Comparison of ENCODE assay signal across 10 cellular contexts in the genomic region with DNA sequence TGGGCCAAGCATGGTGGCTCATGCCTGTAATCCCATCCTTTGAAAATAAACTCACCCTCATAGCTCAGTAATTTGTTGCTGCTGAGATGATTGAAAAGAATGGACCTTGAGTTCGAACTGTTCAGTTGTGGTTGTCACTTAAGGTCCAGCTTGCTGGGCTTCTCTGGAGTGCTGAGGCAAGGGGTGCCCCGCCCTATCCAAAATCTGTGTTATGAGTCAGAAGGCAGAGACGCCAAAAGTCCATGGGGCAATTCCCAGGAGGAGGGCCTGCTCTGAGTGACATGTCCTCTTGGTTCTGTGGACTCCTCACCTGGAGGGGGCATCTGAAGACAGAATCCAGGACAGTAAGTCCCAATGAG.
DNase-seq lines count a peak whose midpoint lies in the region; ATAC-seq and TF ChIP-seq lines count a peak whose summit lies in the region.
"Had no signal": no experiment of that assay in that cellular context is flagged by ENCODE, and none has a peak within 500 bp of the region (broad histone marks: within the 10 kb centered on the region; RNA-seq: fewer than 3 reads in every experiment).

No MANE protein-coding gene starts in this region.

- H3K36me3 ChIP-seq in BJ (ENCODE audit: control insufficient read depth, insufficient read depth, low read length) (no peaks in the 10 kb centered on the region), Panc1 (ENCODE audit: control insufficient read depth, insufficient read depth, low read length) (no peaks in the 10 kb centered on the region), fibroblast of lung (ENCODE audit: control insufficient read depth, insufficient read depth, low read length) (no peaks in the 10 kb centered on the region), osteoblast (ENCODE audit: insufficient read depth, low read length) (no peaks in the 10 kb centered on the region), A673 (ENCODE audit: insufficient read depth, low read length, poor library complexity, severe bottlenecking) (no peaks in the 10 kb centered on the region)

- in situ Hi-C loops in Panc1 (cut with HindIII; ENCODE audit: low pct_unique_long_range_greater_than_20kb, low sequenced_read_pairs), result no loop called here

- H3K27ac ChIP-seq in Panc1 (ENCODE audit: low read length) (peak overlapping the region; percentile 23; the same call in 1 of the 2 replicates), fibroblast of lung (ENCODE audit: insufficient read depth, low read length) (no peak overlapping the region), osteoblast (ENCODE audit: low read depth, low read length) (peak overlapping the region; percentile 75), A673 (ENCODE audit: low read depth, low read length, poor library complexity, severe bottlenecking) (no peak overlapping the region)

- ATAC-seq in Panc1, result peak; percentile 54; the same call in 1 of the 2 replicates

- no peak overlapping the region for H3K4me3 ChIP-seq in BJ (ENCODE audit: low read depth, low read length)
- H3K4me3 ChIP-seq in Panc1 (ENCODE audit: low read depth in 2 of 2, low read length in 2 of 2), result no peak overlapping the region
- H3K4me3 ChIP-seq in fibroblast of lung (replicated peaks in 1 of 4; ENCODE audit: control extremely low read depth in 1 of 4, insufficient read depth in 1 of 4, low read depth in 3 of 4, low read length in 4 of 4), result no peak overlapping the region
- no peak overlapping the region for H3K4me3 ChIP-seq in osteoblast (ENCODE audit: insufficient read depth, low read length)
- H3K4me3 ChIP-seq in A673 (ENCODE audit: low read depth, low read length, poor library complexity, severe bottlenecking), result no peak overlapping the region

- DNase-seq in BJ (ENCODE audit: low read depth) (peak; percentile 19), Panc1 (ENCODE audit: low read depth, low spot score) (peak; percentile 32), fibroblast of lung (ENCODE audit: low read depth in 2 of 2) (peak; percentile 70 to 73), osteoblast (ENCODE audit: insufficient read length, low spot score, missing footprints) (peak; percentile 77), D341Med (ENCODE audit: low spot score) (no peak), A673 (ENCODE audit: low spot score) (no peak)
- no peak for DNase-seq in stimulated activated CD4-positive, alpha-beta T cell treated with anti-CD3 and anti-CD28 coated beads, Interleukin-2, amount 100 ng/mL, for 48 hours
- DNase-seq in activated T-cell treated with anti-CD3 and anti-CD28 coated beads, Interleukin-2, amount 50 U/mL, for 1 hour, result no peak
- DNase-seq: activated gamma-delta T cell treated with Interleukin-2 at 50 U/mL for 16 hours, NCI-H524 treated with DMSO at 0.1 percent for 48 hours had no signal

- no peaks in the 10 kb centered on the region for H4K20me1 ChIP-seq in fibroblast of lung (ENCODE audit: control insufficient read depth, extremely low read depth, insufficient read depth, low read length)
- H4K20me1 ChIP-seq in osteoblast (ENCODE audit: insufficient read depth, low read length), result no peaks in the 10 kb centered on the region

- H3K9me3 ChIP-seq in Panc1 (ENCODE audit: control insufficient read depth, insufficient read depth, low read depth, low read length), result no peaks in the 10 kb centered on the region
- H3K9me3 ChIP-seq in fibroblast of lung (ENCODE audit: control insufficient read depth, insufficient read depth, low read depth, low read length), result no peaks in the 10 kb centered on the region
- no peaks in the 10 kb centered on the region for H3K9me3 ChIP-seq in osteoblast (ENCODE audit: low read depth, low read length)
- H3K9me3 ChIP-seq in A673 (ENCODE audit: low read depth, low read length, poor library complexity, severe bottlenecking), result no peaks in the 10 kb centered on the region

- TF ChIP-seq CTCF in BJ (IDR thresholded peaks at IDR 0.05; ENCODE audit: insufficient read depth, low read depth, low read length) (no peak), Panc1 (IDR thresholded peaks at IDR 0.05) (no peak), fibroblast of lung (conservative IDR thresholded peaks at IDR 0.05 in 1 of 2, IDR thresholded peaks at IDR 0.05 in 1 of 2; ENCODE audit: low read depth in 1 of 2, low read length in 2 of 2) (no peak), osteoblast (IDR thresholded peaks at IDR 0.05; ENCODE audit: extremely low read depth, low read depth, low read length) (no peak), A673 (conservative IDR thresholded peaks at IDR 0.05; ENCODE audit: low read depth, low read length) (no peak)

- CTCF ChIA-PET in BJ (lab: Yijun Ruan, JAX) (interaction anchor here (1.3 to 1.6 kb wide), 3 partner anchors 10 to 24 kb away, joined by 3 to 5 read pairs (median 4); no protein-coding TSS in a partner anchor), Panc1 (lab: Charles Lee) (no interaction called here), A673 (lab: Charles Lee) (no interaction called here)

- H2AFZ ChIP-seq in fibroblast of lung (ENCODE audit: low read length) (no peak overlapping the region), osteoblast (ENCODE audit: low read length) (no peak overlapping the region)

- BruUV-seq in Panc1 (replicated peaks; lab: Mats Ljungman, UMichigan), result no TSS peak
- no TSS peak for BruUV-seq in A673 (replicated peaks; lab: Mats Ljungman, UMichigan)

- intact Hi-C loops in Panc1 (cut with micrococcal nuclease; ENCODE audit: unreplicated experiment), result no loop called here
- intact Hi-C loops in A673 (cut with micrococcal nuclease; ENCODE audit: unreplicated experiment), result no loop called here

- no peaks in the 10 kb centered on the region for H3K79me2 ChIP-seq in fibroblast of lung (ENCODE audit: control insufficient read depth, insufficient read depth, low read length)
- H3K79me2 ChIP-seq in osteoblast (ENCODE audit: insufficient read depth, low read length), result no peaks in the 10 kb centered on the region

- H3K4me1 ChIP-seq in Panc1 (ENCODE audit: control insufficient read depth, insufficient read depth, low read length), result peaks cover 33% of the 10 kb centered on the region
- peaks cover 13% of the 10 kb centered on the region for H3K4me1 ChIP-seq in fibroblast of lung (ENCODE audit: control insufficient read depth, extremely low read depth, insufficient read depth, low read length)
- peaks cover 23% of the 10 kb centered on the region for H3K4me1 ChIP-seq in osteoblast (ENCODE audit: insufficient read depth, low read length)
- peaks cover 32% of the 10 kb centered on the region for H3K4me1 ChIP-seq in A673 (ENCODE audit: insufficient read depth, low read length, poor library complexity, severe bottlenecking)

- H3K9ac ChIP-seq in fibroblast of lung (ENCODE audit: insufficient read depth, low read length), result no peak overlapping the region

- POLR2A ChIA-PET in BJ (lab: Charles Lee), result no interaction called here
- POLR2A ChIA-PET in Panc1 (lab: Charles Lee), result no interaction called here
- POLR2A ChIA-PET in A673 (lab: Charles Lee; ENCODE audit: low non-redundant PET), result no interaction called here

- H3K27me3 ChIP-seq in BJ (ENCODE audit: control insufficient read depth, insufficient read depth, low read length) (no peaks in the 10 kb centered on the region), Panc1 (ENCODE audit: control insufficient read depth, insufficient read depth, low read length) (no peaks in the 10 kb centered on the region), fibroblast of lung (ENCODE audit: control insufficient read depth, insufficient read depth, low read length) (no peaks in the 10 kb centered on the region), osteoblast (ENCODE audit: insufficient read depth, low read length) (no peaks in the 10 kb centered on the region), A673 (replicated peaks; ENCODE audit: insufficient read depth, low read depth, low read length, poor library complexity) (no peaks in the 10 kb centered on the region)

- H3K4me2 ChIP-seq in fibroblast of lung (ENCODE audit: extremely low read depth, insufficient read depth, low read length) (peak overlapping the region; percentile 52), osteoblast (ENCODE audit: insufficient read depth, low read length) (peak overlapping the region; percentile 48)

Comparison
In these comparisons a context has a peak if more than half of its experiments do, and no peak if none do; other contexts are left out.
1. DNase-seq: peak in BJ (single experiment), Panc1 (single experiment), fibroblast of lung (2 of 2) and osteoblast (single experiment); none in stimulated activated CD4-positive, alpha-beta T cell treated with anti-CD3 and anti-CD28 coated beads, Interleukin-2, amount 100 ng/mL, for 48 hours (0 of 2), D341Med (single experiment), A673 (single experiment) and activated T-cell treated with anti-CD3 and anti-CD28 coated beads, Interleukin-2, amount 50 U/mL, for 1 hour (single experiment).
2. H3K27ac ChIP-seq: peak in Panc1 (single experiment) and osteoblast (single experiment); none in fibroblast of lung (single experiment) and A673 (single experiment).